ENCODE assay signal across 16 cellular contexts in the genomic region with DNA sequence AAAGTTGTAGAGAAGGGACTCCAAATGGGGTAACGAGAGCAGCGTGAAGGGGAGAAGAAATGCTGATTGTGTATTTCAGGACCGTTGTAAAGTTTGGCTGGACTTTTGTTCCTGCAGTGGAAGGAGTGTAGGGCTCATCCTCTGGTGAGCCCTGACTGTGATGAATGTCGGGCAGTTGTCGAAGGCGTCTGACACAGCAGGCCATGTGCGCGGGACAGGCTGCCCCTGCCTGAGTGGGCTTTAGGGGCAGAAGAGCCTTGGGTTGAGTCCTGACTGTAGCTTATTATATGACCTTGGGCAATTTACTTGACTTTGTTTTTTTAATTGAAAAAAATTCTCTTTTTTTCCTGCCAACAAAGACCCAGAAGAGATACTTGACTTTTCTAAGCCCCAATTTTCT. TPM values are rescaled to one million over a fixed set of nuclear protein-coding genes. Genes with fewer than 3 reads are reported as not detected.
DNase-seq lines count a peak whose midpoint lies in the region; ATAC-seq and TF ChIP-seq lines count a peak whose summit lies in the region.
"Had no signal": no experiment of that assay in that cellular context is flagged by ENCODE, and none has a peak within 500 bp of the region (broad histone marks: within the 10 kb centered on the region; RNA-seq: fewer than 3 reads in every experiment).

No MANE protein-coding gene starts in this region.

- in situ Hi-C loops in mammary epithelial cell (cut with MboI; ENCODE audit: low sequenced_read_pairs in 2 of 2): no loop called here

- H3K4me3 ChIP-seq in mammary epithelial cell (replicated peaks in 1 of 3; ENCODE audit: insufficient read depth in 1 of 3, low read depth in 2 of 3, low read length in 3 of 3) (no peak overlapping the region), lower lobe of right lung (no peak overlapping the region), sigmoid colon (no peak overlapping the region)
- H3K4me3 ChIP-seq: A549, GM23248 had no signal

- TF ChIP-seq EP300 in sigmoid colon (IDR thresholded peaks at IDR 0.05): no peak

- no peak for DNase-seq in mammary epithelial cell
- no peak for DNase-seq in MCF 10A (ENCODE audit: unreplicated experiment)
- no peak for DNase-seq in Calu3
- DNase-seq in activated naive CD8-positive, alpha-beta T cell treated with anti-CD3 and anti-CD28 coated beads, Interleukin-2, amount 10 ng/mL, durations not matched to agents 7 days and 5 days: no peak
- peak; percentile 17 for DNase-seq in lower lobe of right lung
- DNase-seq in NCI-H146 treated with DMSO at 0.1 percent for 48 hours (lab: John Stamatoyannopoulos, UW; ENCODE audit: unreplicated experiment): no peak
- no peak for DNase-seq in NOMO-1 treated with dmso at 0.1 percent for 144 hours (lab: John Stamatoyannopoulos, UW; ENCODE audit: unreplicated experiment)
- no peak for DNase-seq in sigmoid colon
- DNase-seq: DMS79, GM23248, NCI-H1048, NCI-H1694 treated with DMSO at 0.1 percent for 48 hours, NCI-H446 treated with DMSO at 0.1 percent for 48 hours, NCI-H774, SHP77 treated with DMSO at 0.1 percent for 48 hours had no signal

- intact Hi-C loops in mammary epithelial cell (cut with micrococcal nuclease) (no loop called here), MCF 10A (cut with micrococcal nuclease) (no loop called here), Calu3 (cut with micrococcal nuclease; ENCODE audit: unreplicated experiment) (no loop called here), lower lobe of right lung (cut with DNase I) (no loop called here), sigmoid colon (cut with DNase I) (no loop called here)

- POLR2A ChIA-PET in MCF 10A (lab: Yijun Ruan, JAX): no interaction called here
- POLR2A ChIA-PET in activated naive CD8-positive, alpha-beta T cell treated with anti-CD3 and anti-CD28 coated beads, Interleukin-2, amount 10 ng/mL, durations not matched to agents 7 days and 5 days (lab: Charles Lee): interaction anchor here (1.0 kb wide), 1 partner anchor 43 kb away, joined by 3 read pairs; no protein-coding TSS in a partner anchor

- CTCF ChIA-PET in mammary epithelial cell (lab: Charles Lee; ENCODE audit: low non-redundant PET) (no interaction called here), MCF 10A (lab: Yijun Ruan, JAX) (interaction anchor here (0.8 to 2.7 kb wide), 2 partner anchors 204 to 420 kb away, joined by 4 to 13 read pairs; no protein-coding TSS in a partner anchor), Calu3 (lab: Charles Lee) (no interaction called here)

- dilution Hi-C loops in mammary epithelial cell (cut with HindIII; ENCODE audit: low sequenced_read_pairs): loop anchor here (5.0 to 10.0 kb wide), 5 partner anchors 66 to 334 kb away; no protein-coding TSS in a partner anchor

- peaks cover 64% of the 10 kb centered on the region for H3K36me3 Mint-ChIP-seq in MCF 10A (ENCODE audit: insufficient read depth, unreplicated experiment)
- H3K36me3 Mint-ChIP-seq in Calu3 (ENCODE audit: insufficient read depth, unreplicated experiment): peaks cover 65% of the 10 kb centered on the region
- peaks cover 28% of the 10 kb centered on the region for H3K36me3 Mint-ChIP-seq in activated naive CD8-positive, alpha-beta T cell treated with anti-CD3 and anti-CD28 coated beads, Interleukin-2, amount 10 ng/mL, durations not matched to agents 7 days and 5 days

- WGBS in mammary epithelial cell (ENCODE audit: low coverage, missing lambda C conversion rate): over 99% methylated on average over 8 of the region's 8 CpGs
- 93 to 97% methylated on average over 8 of the region's 8 CpGs for WGBS in sigmoid colon, 2 donors

- no peaks in the 10 kb centered on the region for H3K27me3 Mint-ChIP-seq in MCF 10A (ENCODE audit: insufficient read depth, unreplicated experiment)
- no peaks in the 10 kb centered on the region for H3K27me3 Mint-ChIP-seq in Calu3 (ENCODE audit: unreplicated experiment)
- no peaks in the 10 kb centered on the region for H3K27me3 Mint-ChIP-seq in activated naive CD8-positive, alpha-beta T cell treated with anti-CD3 and anti-CD28 coated beads, Interleukin-2, amount 10 ng/mL, durations not matched to agents 7 days and 5 days

- H3K79me2 ChIP-seq in mammary epithelial cell (ENCODE audit: insufficient read depth, low read length): peaks cover 58% of the 10 kb centered on the region

- H3K4me1 ChIP-seq in mammary epithelial cell (ENCODE audit: insufficient read depth, low read length) (peaks cover 10% of the 10 kb centered on the region), lower lobe of right lung (peaks cover 24% of the 10 kb centered on the region), sigmoid colon (peaks cover 0 to 22% (median 16%) of the 10 kb centered on the region in 4 donors)

- no peaks in the 10 kb centered on the region for H4K20me1 ChIP-seq in mammary epithelial cell (ENCODE audit: insufficient read depth, low read length)

- H3K9ac ChIP-seq in mammary epithelial cell (ENCODE audit: insufficient read depth, low read length): no peak overlapping the region
- H3K9ac ChIP-seq: GM23248 had no signal

- peaks cover 14% of the 10 kb centered on the region for H3K4me1 Mint-ChIP-seq in MCF 10A (ENCODE audit: insufficient read depth, unreplicated experiment)
- peaks cover 10% of the 10 kb centered on the region for H3K4me1 Mint-ChIP-seq in Calu3 (ENCODE audit: low read depth, unreplicated experiment)
- peaks cover 22% of the 10 kb centered on the region for H3K4me1 Mint-ChIP-seq in activated naive CD8-positive, alpha-beta T cell treated with anti-CD3 and anti-CD28 coated beads, Interleukin-2, amount 10 ng/mL, durations not matched to agents 7 days and 5 days

- H3K27ac ChIP-seq in mammary epithelial cell (ENCODE audit: insufficient read depth, low read depth, low read length) (no peak overlapping the region), lower lobe of right lung (no peak overlapping the region), sigmoid colon (no peak overlapping the region)
- H3K27ac ChIP-seq: A549, GM23248 had no signal

- no peak for ATAC-seq in activated naive CD8-positive, alpha-beta T cell treated with anti-CD3 and anti-CD28 coated beads, Interleukin-2, amount 10 ng/mL, durations not matched to agents 7 days and 5 days (ENCODE audit: low read depth)
- no peak for ATAC-seq in lower lobe of right lung
- ATAC-seq: A549 had no signal

- no peaks in the 10 kb centered on the region for H3K9me3 ChIP-seq in mammary epithelial cell (replicated peaks; ENCODE audit: insufficient read depth, low read length)
- H3K9me3 ChIP-seq in lower lobe of right lung: no peaks in the 10 kb centered on the region
- no peaks in the 10 kb centered on the region for H3K9me3 ChIP-seq in sigmoid colon
- H3K9me3 ChIP-seq: A549 had no signal

- no peak for TF ChIP-seq CTCF in mammary epithelial cell (conservative IDR thresholded peaks at IDR 0.05 in 1 of 2, IDR thresholded peaks at IDR 0.05 in 1 of 2; ENCODE audit: extremely low read depth in 1 of 2, insufficient read depth in 1 of 2, low read depth in 1 of 2, low read length in 2 of 2)
- no peak for TF ChIP-seq CTCF in MCF 10A (IDR thresholded peaks at IDR 0.05; ENCODE audit: unreplicated experiment)
- TF ChIP-seq CTCF in Calu3 (IDR thresholded peaks at IDR 0.05; ENCODE audit: unreplicated experiment): no peak
- no peak for TF ChIP-seq CTCF in lower lobe of right lung (IDR thresholded peaks at IDR 0.05)
- TF ChIP-seq CTCF in sigmoid colon (IDR thresholded peaks at IDR 0.05): no peak

- H3K36me3 ChIP-seq in mammary epithelial cell (ENCODE audit: insufficient read depth, low read length) (peaks cover 21% of the 10 kb centered on the region), lower lobe of right lung (peaks cover 61% of the 10 kb centered on the region), sigmoid colon (peaks cover 20 to 60% (median 25%) of the 10 kb centered on the region in 4 donors)

- H3K27ac Mint-ChIP-seq in MCF 10A (ENCODE audit: low read depth, unreplicated experiment) (no peak overlapping the region), Calu3 (ENCODE audit: unreplicated experiment) (no peak overlapping the region)
- peak overlapping the region; percentile 42 for H3K27ac Mint-ChIP-seq in activated naive CD8-positive, alpha-beta T cell treated with anti-CD3 and anti-CD28 coated beads, Interleukin-2, amount 10 ng/mL, durations not matched to agents 7 days and 5 days

- H3K9me3 Mint-ChIP-seq in MCF 10A (ENCODE audit: unreplicated experiment): no peaks in the 10 kb centered on the region
- H3K9me3 Mint-ChIP-seq in Calu3 (ENCODE audit: low read depth, unreplicated experiment): no peaks in the 10 kb centered on the region
- H3K9me3 Mint-ChIP-seq in activated naive CD8-positive, alpha-beta T cell treated with anti-CD3 and anti-CD28 coated beads, Interleukin-2, amount 10 ng/mL, durations not matched to agents 7 days and 5 days: no peaks in the 10 kb centered on the region

- H3K27me3 ChIP-seq in mammary epithelial cell (ENCODE audit: insufficient read depth, low read length) (no peaks in the 10 kb centered on the region), lower lobe of right lung (ENCODE audit: low read depth) (no peaks in the 10 kb centered on the region), sigmoid colon (no peaks in the 10 kb centered on the region)

- no peak overlapping the region for H2AFZ ChIP-seq in mammary epithelial cell (ENCODE audit: low read depth, low read length)
- H2AFZ ChIP-seq: GM23248 had no signal

- H3K4me2 ChIP-seq in mammary epithelial cell (ENCODE audit: insufficient read depth, low read depth, low read length): no peak overlapping the region
- H3K4me2 ChIP-seq: A549 had no signal

- TSS peak; percentile 14 for BruUV-seq in mammary epithelial cell (replicated peaks; lab: Mats Ljungman, UMichigan)
- BruUV-seq in MCF 10A (replicated peaks; lab: Mats Ljungman, UMichigan): no TSS peak
- TSS peak; percentile 20 for BruUV-seq in Calu3 (replicated peaks; lab: Mats Ljungman, UMichigan)

- no peak for TF ChIP-seq POLR2A in sigmoid colon (IDR thresholded peaks at IDR 0.05)

- H3K4me3 Mint-ChIP-seq in MCF 10A (ENCODE audit: unreplicated experiment) (no peak overlapping the region), Calu3 (ENCODE audit: low read depth, unreplicated experiment) (no peak overlapping the region)
- H3K4me3 Mint-ChIP-seq in activated naive CD8-positive, alpha-beta T cell treated with anti-CD3 and anti-CD28 coated beads, Interleukin-2, amount 10 ng/mL, durations not matched to agents 7 days and 5 days: no peak overlapping the region

RNA-seq across cellular contexts. Expression of a gene that starts 3.1 kb away (rescaled TPM):
- 10 to 100 TPM; 16.3 to 42.0 TPM for total RNA-seq in mammary epithelial cell
- polyA plus RNA-seq in mammary epithelial cell: 28.0 TPM
- polyA minus RNA-seq in mammary epithelial cell: 32.4 TPM
- 46.6 and 48.7 TPM in 2 replicates for total RNA-seq in MCF 10A (2022)
- total RNA-seq in Calu3 (2022): 74.8 and 79.6 TPM in 2 replicates
- total RNA-seq in activated naive CD8-positive, alpha-beta T cell treated with anti-CD3 and anti-CD28 coated beads, Interleukin-2, amount 10 ng/mL, durations not matched to agents 7 days and 5 days: 10 to 100 TPM; 76.3 to 86.4 TPM
- 33.5 TPM for total RNA-seq in lower lobe of right lung
- 10 to 100 TPM; 20.7 to 30.2 (median 23.3) TPM for total RNA-seq in sigmoid colon
- 10 to 100 TPM; 12.5 to 38.7 (median 13.8) TPM for polyA plus RNA-seq in sigmoid colon

RNA-seq across cellular contexts. Expression of a gene that starts 42.0 kb away (rescaled TPM):
- total RNA-seq in mammary epithelial cell (10 to 100 TPM in 1 of 2 donors, under 1 TPM in 1; 0.67 to 22.3 TPM), MCF 10A (2022) (12.7 and 19.9 TPM in 2 replicates), Calu3 (2022) (48.0 and 53.5 TPM in 2 replicates), lower lobe of right lung (1.4 TPM), sigmoid colon (under 1 TPM in 3 of 4 donors, not detected in 1; 0.27 to 0.36 (median 0.28) TPM)
- polyA plus RNA-seq in mammary epithelial cell (16.0 TPM), sigmoid colon (10 to 100 TPM in 1 of 3 donors, 1 to 10 TPM in 2; 1.6 to 14.3 (median 1.8) TPM)
- 14.0 TPM for polyA minus RNA-seq in mammary epithelial cell
- total RNA-seq in activated naive CD8-positive, alpha-beta T cell treated with anti-CD3 and anti-CD28 coated beads, Interleukin-2, amount 10 ng/mL, durations not matched to agents 7 days and 5 days: 10 to 100 TPM; 64.9 to 73.8 TPM
